ENCODE assay signal across 24 cellular contexts in genomic region chr15:96687388-96688107, GRCh38.
DNase-seq lines count a peak whose midpoint lies in the region; ATAC-seq, FAIRE-seq and TF ChIP-seq lines count a peak whose summit lies in the region.
"Had no signal": no experiment of that assay in that cellular context is flagged by ENCODE, and none has a peak within 500 bp of the region (broad histone marks: within the 10 kb centered on the region; RNA-seq: fewer than 3 reads in every experiment).

No MANE protein-coding gene starts in this region.

- H3K79me2 ChIP-seq in H1 (ENCODE audit: control insufficient read depth in 1 of 2, insufficient read depth in 2 of 2, low read length in 2 of 2) (no peaks in the 10 kb centered on the region), mesendoderm (ENCODE audit: control insufficient read depth, insufficient read depth, low read length) (no peaks in the 10 kb centered on the region)

- no peaks in the 10 kb centered on the region for H3K9me3 ChIP-seq in H1 (ENCODE audit: insufficient read depth in 2 of 2, low read depth in 1 of 2, low read length in 1 of 2)
- H3K9me3 ChIP-seq: BLaER1 had no signal

- no peak overlapping the region for H2AFZ ChIP-seq in H1 (ENCODE audit: low read length)

- no peak overlapping the region for H2BK12ac ChIP-seq in H1 (ENCODE audit: low read depth, low read length)

- 83% methylated on average over 5 of the region's 5 CpGs; no CpG with 5 or more reads in 1 of the 2 experiments for WGBS in H1 (ENCODE audit: extremely low coverage in 1 of 2, insufficient coverage in 1 of 2, insufficient read length in 1 of 2, insufficient replicate concordance in 2 of 2, low coverage in 1 of 2, low lambda C conversion rate in 2 of 2, missing lambda C conversion rate in 1 of 2), 2 experiments
- no CpG with 5 or more reads among the region's 5 CpGs for WGBS in mesendoderm (ENCODE audit: extremely low coverage, insufficient coverage, low lambda C conversion rate)

- no peak overlapping the region for H3K56ac ChIP-seq in H1 (replicated peaks; ENCODE audit: insufficient read length, low read depth, low read length)
- no peak overlapping the region for H3K56ac ChIP-seq in mesendoderm (ENCODE audit: low read length)

- H3K36me3 Mint-ChIP-seq in T-cell = no peaks in the 10 kb centered on the region

- no peak overlapping the region for H3K14ac ChIP-seq in H1 (ENCODE audit: insufficient read length)

- no peak overlapping the region for H3K23ac ChIP-seq in H1 (ENCODE audit: insufficient read length)
- H3K23ac ChIP-seq in mesendoderm (ENCODE audit: low read length) = no peak overlapping the region

- DNase-seq in DMS114 treated with DMSO at 0.1 percent for 48 hours (lab: John Stamatoyannopoulos, UW; ENCODE audit: unreplicated experiment) (peak; percentile 44), NB4 (ENCODE audit: low read depth) (peak; percentile 34), H1 (ENCODE audit: low read depth in 1 of 2, low spot score in 2 of 2) (no peak), mesendoderm (peak; percentile 19), COR-L47 (lab: John Stamatoyannopoulos, UW) (no peak), T-cell (no peak)
- DNase-seq: ACHN; CD4-positive, alpha-beta T cell; GDM1; Kasumi-1; NCI-H1694; NCI-H2029 treated with DMSO at 0.1 percent for 48 hours; NCI-H2227 treated with DMSO at 0.1 percent for 48 hours; NCI-H510A; NCI-H69; SHP77 treated with DMSO at 0.1 percent for 48 hours had no signal

- no peak overlapping the region for H4K5ac ChIP-seq in H1 (ENCODE audit: insufficient read length, low read depth, low read length)
- no peak overlapping the region for H4K5ac ChIP-seq in mesendoderm (ENCODE audit: low read length)

- no peaks in the 10 kb centered on the region for H4K20me1 ChIP-seq in H1 (replicated peaks in 1 of 2; ENCODE audit: control insufficient read depth in 1 of 2, insufficient read depth in 2 of 2, low read length in 2 of 2)
- H4K20me1 ChIP-seq: BLaER1 had no signal

- no peak overlapping the region for H3K9ac ChIP-seq in H1 (replicated peaks in 1 of 4; ENCODE audit: extremely low read depth in 1 of 4, low read depth in 3 of 4, low read length in 3 of 4)
- no peak overlapping the region for H3K9ac ChIP-seq in mesendoderm (ENCODE audit: low read length)
- H3K9ac ChIP-seq: BLaER1 had no signal

- CTCF ChIA-PET in H1 (lab: Charles Lee; ENCODE audit: partially characterized antibody) (interaction anchor here (1.0 to 1.7 kb wide), 6 partner anchors 9 to 559 kb away, joined by 3 to 5 read pairs (median 3); no protein-coding TSS in a partner anchor), T-cell (lab: Charles Lee) (interaction anchor here in 1 of 2 donors (0.6 kb wide), 1 partner anchor 103 kb away, joined by 3 read pairs; no protein-coding TSS in a partner anchor)

- H3K18ac ChIP-seq in H1 (ENCODE audit: extremely low read depth, low read length) (no peak overlapping the region), mesendoderm (ENCODE audit: low read length) (no peak overlapping the region)

- H4K8ac ChIP-seq in H1 (ENCODE audit: extremely low read depth, insufficient read depth, low read length) (no peak overlapping the region), mesendoderm (ENCODE audit: low read depth, low read length) (no peak overlapping the region)

- H3K4me3 Mint-ChIP-seq in T-cell = no peak overlapping the region
- H3K4me3 Mint-ChIP-seq: CD4-positive, alpha-beta T cell; T-helper 1 cell treated with Interleukin-12 subunit alpha and Interleukin-12 subunit beta and Interleukin-4 antibody, amounts not matched to agents 30 μg/mL and 1 μg/mL, for 36 hours had no signal

- H3K27ac ChIP-seq in H1 (ENCODE audit: low read depth, low read length) = no peak overlapping the region
- H3K27ac ChIP-seq in mesendoderm (ENCODE audit: low read depth, low read length) = no peak overlapping the region
- H3K27ac ChIP-seq: BLaER1, RWPE1 had no signal

- no peak overlapping the region for H3K27ac Mint-ChIP-seq in T-cell
- H3K27ac Mint-ChIP-seq: CD4-positive, alpha-beta T cell; T-helper 1 cell treated with Interleukin-12 subunit alpha and Interleukin-12 subunit beta and Interleukin-4 antibody, amounts not matched to agents 30 μg/mL and 1 μg/mL, for 36 hours had no signal

- POLR2A ChIA-PET in H1 (lab: Charles Lee; ENCODE audit: partially characterized antibody) = no interaction called here
- POLR2A ChIA-PET in T-cell (lab: Charles Lee) = interaction anchor here in 1 of 2 donors (0.6 kb wide), 1 partner anchor 997 kb away, joined by 4 read pairs; no protein-coding TSS in a partner anchor

- FAIRE-seq in H1 (lab: Jason Lieb, UNC) = no peak
- FAIRE-seq: GM12891, H54, HepG2 had no signal

- no peaks in the 10 kb centered on the region for H3K36me3 ChIP-seq in H1 (ENCODE audit: control insufficient read depth in 2 of 4, insufficient read depth in 4 of 4, low read length in 3 of 4)
- no peaks in the 10 kb centered on the region for H3K36me3 ChIP-seq in mesendoderm (ENCODE audit: control insufficient read depth, insufficient read depth, low read length)
- H3K36me3 ChIP-seq: BLaER1 had no signal

- H3K4me3 ChIP-seq in NB4 (ENCODE audit: low read depth, low read length) (no peak overlapping the region), H1 (ENCODE audit: extremely low read depth in 1 of 4, insufficient read depth in 2 of 4, low read depth in 3 of 4, low read length in 4 of 4) (no peak overlapping the region), mesendoderm (ENCODE audit: low read length) (no peak overlapping the region)
- H3K4me3 ChIP-seq: BLaER1 had no signal

- H3K4ac ChIP-seq in H1 (replicated peaks; ENCODE audit: insufficient read length, low read depth, low read length) (no peak overlapping the region), mesendoderm (ENCODE audit: low read depth, low read length) (no peak overlapping the region)

- H3K4me1 Mint-ChIP-seq in T-cell = no peaks in the 10 kb centered on the region

- H3K4me2 ChIP-seq in H1 (ENCODE audit: insufficient read depth in 1 of 2, low read depth in 2 of 2, low read length in 2 of 2) = no peak overlapping the region
- no peak overlapping the region for H3K4me2 ChIP-seq in mesendoderm (ENCODE audit: low read length)
- H3K4me2 ChIP-seq: BLaER1 had no signal

- H2BK5ac ChIP-seq in H1 (ENCODE audit: low read depth, low read length) (no peak overlapping the region), mesendoderm (ENCODE audit: low read length) (no peak overlapping the region)

- H2BK120ac ChIP-seq in H1 (replicated peaks; ENCODE audit: low read depth, low read length) (no peak overlapping the region), mesendoderm (ENCODE audit: low read depth, low read length) (no peak overlapping the region)

- H3K27me3 Mint-ChIP-seq in T-cell = peaks cover 3% of the 10 kb centered on the region in 2 donors
- H3K27me3 Mint-ChIP-seq: CD4-positive, alpha-beta T cell had no signal

- ATAC-seq in HG02840 (IDR thresholded peaks at IDR 0.05; ENCODE audit: low FRiP score, unreplicated experiment) (no peak), T-cell (replicated peaks in 1 of 4) (no peak)
- ATAC-seq: HepG2, Panc1 had no signal

- H2BK15ac ChIP-seq in H1 (ENCODE audit: low read length) (no peak overlapping the region), mesendoderm (replicated peaks; ENCODE audit: low read depth) (no peak overlapping the region)

- no peaks in the 10 kb centered on the region for H3K79me1 ChIP-seq in H1 (ENCODE audit: low read depth, low read length)
- no peaks in the 10 kb centered on the region for H3K79me1 ChIP-seq in mesendoderm (ENCODE audit: low read length)

- H3K9me3 Mint-ChIP-seq in T-cell = peaks cover 0 to 11% (median 3%) of the 10 kb centered on the region in 3 donors
- H3K9me3 Mint-ChIP-seq: T-helper 1 cell treated with Interleukin-12 subunit alpha and Interleukin-12 subunit beta and Interleukin-4 antibody, amounts not matched to agents 30 μg/mL and 1 μg/mL, for 36 hours had no signal

- H2AK5ac ChIP-seq in H1 (ENCODE audit: low read depth, low read length) (no peak overlapping the region), mesendoderm (ENCODE audit: low read length) (no peak overlapping the region)

- TF ChIP-seq CTCF in NB4 (IDR thresholded peaks at IDR 0.05; ENCODE audit: low read depth, low read length) = no peak
- TF ChIP-seq CTCF in H1 (IDR thresholded peaks at IDR 0.05; ENCODE audit: control extremely low read depth in 1 of 3, insufficient read depth in 1 of 3, low read depth in 1 of 3, low read length in 3 of 3) = no peak; a peak in 1 of 4 replicates

- H3K23me2 ChIP-seq in H1 (ENCODE audit: low read depth, low read length) = no peaks in the 10 kb centered on the region

- peak; percentile 36 to 46; a peak in 3 of 4 replicates for TF ChIP-seq RAD21 in H1 (IDR thresholded peaks at IDR 0.05 in 1 of 2, conservative IDR thresholded peaks at IDR 0.05 in 1 of 2; ENCODE audit: low read depth in 2 of 2, low read length in 2 of 2)

- no peaks in the 10 kb centered on the region for H3K27me3 ChIP-seq in H1 (replicated peaks in 1 of 4; ENCODE audit: control insufficient read depth in 3 of 4, extremely low read depth in 1 of 4, insufficient read depth in 3 of 4, low read length in 3 of 4)
- H3K27me3 ChIP-seq in mesendoderm (ENCODE audit: insufficient read depth, low read length, poor library complexity) = no peaks in the 10 kb centered on the region
- H3K27me3 ChIP-seq: BLaER1 had no signal

- H4K91ac ChIP-seq in H1 (replicated peaks; ENCODE audit: insufficient read length, low read length) = no peak overlapping the region

- no peak for TF ChIP-seq EP300 in H1 (IDR thresholded peaks at IDR 0.05; ENCODE audit: borderline replicate concordance in 1 of 2, low read depth in 2 of 2, low read length in 2 of 2)

- TF ChIP-seq POLR2A in NB4 (IDR thresholded peaks at IDR 0.05; ENCODE audit: extremely low read depth, insufficient read length) (no peak), H1 (IDR thresholded peaks at IDR 0.05; ENCODE audit: control extremely low read depth in 1 of 2, low read depth in 2 of 2, low read length in 2 of 2) (no peak)

- no peaks in the 10 kb centered on the region for H3K4me1 ChIP-seq in H1 (replicated peaks in 1 of 4; ENCODE audit: control insufficient read depth in 3 of 4, insufficient read depth in 4 of 4, low read length in 3 of 4)
- H3K4me1 ChIP-seq in mesendoderm (ENCODE audit: control insufficient read depth, low read depth, low read length) = no peaks in the 10 kb centered on the region
- H3K4me1 ChIP-seq: BLaER1 had no signal

- no peak overlapping the region for H2BK20ac ChIP-seq in H1 (ENCODE audit: low read length)

TF ChIP-seq in H1, 55 proteins besides CTCF, POLR2A, EP300 and RAD21 (continues in another document):
- TF ChIP-seq ASH2L (IDR thresholded peaks at IDR 0.05; ENCODE audit: low read length) = no peak
- no peak for TF ChIP-seq RNF2 (IDR thresholded peaks at IDR 0.05; ENCODE audit: borderline replicate concordance, low read depth, low read length, missing control alignments, poor library complexity, severe bottlenecking)
- no peak for TF ChIP-seq JUN (IDR thresholded peaks at IDR 0.05; ENCODE audit: low read depth, low read length)
- TF ChIP-seq CBX8 (IDR thresholded peaks at IDR 0.05; ENCODE audit: borderline replicate concordance, low read depth, low read length) = no peak
- no peak for TF ChIP-seq TAF1 (IDR thresholded peaks at IDR 0.05; ENCODE audit: low read depth, low read length)
- no peak for TF ChIP-seq MAFK (IDR thresholded peaks at IDR 0.05; ENCODE audit: low read depth, low read length)
- TF ChIP-seq KDM4A (IDR thresholded peaks at IDR 0.05; ENCODE audit: low read depth, low read length, severe bottlenecking) = no peak
- TF ChIP-seq SP1 (IDR thresholded peaks at IDR 0.05; ENCODE audit: low read depth, low read length) = no peak
- TF ChIP-seq SP2 (IDR thresholded peaks at IDR 0.05; ENCODE audit: low read length) = no peak

Comparison
In these comparisons a context has a peak if more than half of its experiments do, and no peak if none do; other contexts are left out.
1. DNase-seq: peak in DMS114 treated with DMSO at 0.1 percent for 48 hours (single experiment), NB4 (single experiment) and mesendoderm (single experiment); none in H1 (0 of 2), COR-L47 (single experiment) and T-cell (0 of 34).